11 cellular contexts compared by ENCODE assay signal in genomic region chr1:225464851-225465792, GRCh38. TPM values are rescaled to one million over a fixed set of nuclear protein-coding genes. Genes with fewer than 3 reads are reported as not detected.
A peak's percentile ranks its signal among the peaks of the same experiment; 100 is the strongest.
DNase-seq lines count a peak whose midpoint lies in the region; TF ChIP-seq lines count a peak whose summit lies in the region.
"Had no signal": no experiment of that assay in that cellular context is flagged by ENCODE, and none has a peak within 500 bp of the region (broad histone marks: within the 10 kb centered on the region; RNA-seq: fewer than 3 reads in every experiment).

No MANE protein-coding gene starts in this region.

- H3K27ac ChIP-seq in PC-9, result peak overlapping the region; percentile 51
- H3K27ac ChIP-seq: brain microvascular endothelial cell had no signal

- H3F3A ChIP-seq in PC-9 (ENCODE audit: insufficient read depth, low read depth), result peaks cover 51% of the 10 kb centered on the region

- POLR2A ChIA-PET in PC-9 (lab: Charles Lee; ENCODE audit: unreplicated experiment), result interaction anchor here (0.5 to 0.7 kb wide), 4 partner anchors 20 to 597 kb away, joined by 3 to 5 read pairs (median 3); partner anchors contain the start of gene H3-3A

- H3K36me3 ChIP-seq in PC-9 (ENCODE audit: low read depth), result no peaks in the 10 kb centered on the region
- H3K36me3 ChIP-seq: brain microvascular endothelial cell, heart left ventricle had no signal

- H2AFZ ChIP-seq in PC-9, result peak overlapping the region; percentile 56; the same call in 1 of the 2 replicates

- no peak for TF ChIP-seq CTCF in PC-9 (conservative IDR thresholded peaks at IDR 0.05)
- no peak for TF ChIP-seq CTCF in glutamatergic neuron (IDR thresholded peaks at IDR 0.05; ENCODE audit: partially characterized antibody, unreplicated experiment)

- H3K4me1 Mint-ChIP-seq in glutamatergic neuron (ENCODE audit: low read depth, unreplicated experiment), result peaks cover 52% of the 10 kb centered on the region

- CTCF ChIA-PET in PC-9 (lab: Charles Lee), result interaction anchor here (0.5 to 1.4 kb wide), 5 partner anchors 11 to 313 kb away, joined by 3 to 5 read pairs (median 3); partner anchors contain the start of gene SRP9

- no peaks in the 10 kb centered on the region for H3K36me3 Mint-ChIP-seq in glutamatergic neuron (ENCODE audit: unreplicated experiment)

- peak overlapping the region; percentile 17; the same call in 1 of the 2 replicates for H3K4me3 ChIP-seq in PC-9
- H3K4me3 ChIP-seq: heart left ventricle had no signal

- peak overlapping the region; percentile 38 for H3K4me3 Mint-ChIP-seq in glutamatergic neuron (ENCODE audit: unreplicated experiment)

- H3K4me1 ChIP-seq in PC-9 (replicated peaks; ENCODE audit: insufficient read depth), result peaks cover 59% of the 10 kb centered on the region

- H3K79me2 ChIP-seq in PC-9 (ENCODE audit: low read depth), result no peaks in the 10 kb centered on the region

- intact Hi-C loops in PC-9 (cut with micrococcal nuclease; ENCODE audit: unreplicated experiment), result loop anchor here (1.0 to 5.0 kb wide), 4 partner anchors 16 to 847 kb away; partner anchors contain the start of genes H3-3A and LBR

- peaks cover 8% of the 10 kb centered on the region for H3K9me3 Mint-ChIP-seq in glutamatergic neuron (ENCODE audit: unreplicated experiment)

- peaks cover 11% of the 10 kb centered on the region for H3K27me3 Mint-ChIP-seq in glutamatergic neuron (ENCODE audit: unreplicated experiment)

- H3K27me3 ChIP-seq in PC-9 (ENCODE audit: insufficient read depth, low read depth), result no peaks in the 10 kb centered on the region
- H3K27me3 ChIP-seq: brain microvascular endothelial cell, heart left ventricle had no signal

- H3K27ac Mint-ChIP-seq in glutamatergic neuron (ENCODE audit: unreplicated experiment), result peak overlapping the region; percentile 64

- H3K4me2 ChIP-seq in PC-9, result peak overlapping the region; percentile 65

- H3K9me3 ChIP-seq in PC-9 (ENCODE audit: insufficient read depth, low read depth), result no peaks in the 10 kb centered on the region
- H3K9me3 ChIP-seq: heart left ventricle had no signal

- H3K9me2 ChIP-seq in PC-9 (ENCODE audit: insufficient read depth), result no peaks in the 10 kb centered on the region

- H4K20me1 ChIP-seq in PC-9 (ENCODE audit: insufficient read depth), result no peaks in the 10 kb centered on the region

- TSS peak; percentile 41 for BruUV-seq in PC-9 (replicated peaks; lab: Mats Ljungman, UMichigan)

- peak; percentile 54 for DNase-seq in activated CD8-positive, alpha-beta memory T cell treated with anti-CD3 and anti-CD28 coated beads for 24 hours
- no peak for DNase-seq in activated CD8-positive, alpha-beta memory T cell treated with anti-CD3 and anti-CD28 coated beads, Interleukin-2, amount 50 U/mL, for 48 hours
- DNase-seq in PC-9 (peak; percentile 84 to 94), glutamatergic neuron (no peak), retina (peak; percentile 69), mucosa of gallbladder (ENCODE audit: low spot score) (no peak)
- DNase-seq in stimulated activated CD4-positive, alpha-beta T cell treated with anti-CD3 and anti-CD28 coated beads, Interleukin-12 subunit alpha, Interleukin-12 subunit beta, amount 100 ng/mL, for 4 hours, result no peak
- DNase-seq in stimulated activated naive CD4-positive, alpha-beta T cell treated with Interleukin-2 at 50 U/mL for 16 hours (lab: John Stamatoyannopoulos, UW), result no peak
- DNase-seq: brain microvascular endothelial cell, heart left ventricle, NCI-H510A treated with DMSO at 0.1 percent for 48 hours had no signal

RNA-seq across cellular contexts. Expression of gene LBR, which starts 37.3 kb away (rescaled TPM):
- total RNA-seq in PC-9 (2021) (128 and 158 TPM in 2 replicates), glutamatergic neuron (ENCODE audit: unreplicated experiment) (93.9 TPM), mucosa of gallbladder (55.5 TPM)

Comparison
In these comparisons a context has a peak if more than half of its experiments do, and no peak if none do; other contexts are left out.
1. DNase-seq: peak in activated CD8-positive, alpha-beta memory T cell treated with anti-CD3 and anti-CD28 coated beads for 24 hours (single experiment), PC-9 (2 of 2) and retina (single experiment); none in activated CD8-positive, alpha-beta memory T cell treated with anti-CD3 and anti-CD28 coated beads, Interleukin-2, amount 50 U/mL, for 48 hours (single experiment), glutamatergic neuron (single experiment), mucosa of gallbladder (single experiment), stimulated activated CD4-positive, alpha-beta T cell treated with anti-CD3 and anti-CD28 coated beads, Interleukin-12 subunit alpha, Interleukin-12 subunit beta, amount 100 ng/mL, for 4 hours (single experiment) and stimulated activated naive CD4-positive, alpha-beta T cell treated with Interleukin-2 at 50 U/mL for 16 hours (single experiment).